Comparison of ENCODE assay signal across 1 cellular context in the genomic region with DNA sequence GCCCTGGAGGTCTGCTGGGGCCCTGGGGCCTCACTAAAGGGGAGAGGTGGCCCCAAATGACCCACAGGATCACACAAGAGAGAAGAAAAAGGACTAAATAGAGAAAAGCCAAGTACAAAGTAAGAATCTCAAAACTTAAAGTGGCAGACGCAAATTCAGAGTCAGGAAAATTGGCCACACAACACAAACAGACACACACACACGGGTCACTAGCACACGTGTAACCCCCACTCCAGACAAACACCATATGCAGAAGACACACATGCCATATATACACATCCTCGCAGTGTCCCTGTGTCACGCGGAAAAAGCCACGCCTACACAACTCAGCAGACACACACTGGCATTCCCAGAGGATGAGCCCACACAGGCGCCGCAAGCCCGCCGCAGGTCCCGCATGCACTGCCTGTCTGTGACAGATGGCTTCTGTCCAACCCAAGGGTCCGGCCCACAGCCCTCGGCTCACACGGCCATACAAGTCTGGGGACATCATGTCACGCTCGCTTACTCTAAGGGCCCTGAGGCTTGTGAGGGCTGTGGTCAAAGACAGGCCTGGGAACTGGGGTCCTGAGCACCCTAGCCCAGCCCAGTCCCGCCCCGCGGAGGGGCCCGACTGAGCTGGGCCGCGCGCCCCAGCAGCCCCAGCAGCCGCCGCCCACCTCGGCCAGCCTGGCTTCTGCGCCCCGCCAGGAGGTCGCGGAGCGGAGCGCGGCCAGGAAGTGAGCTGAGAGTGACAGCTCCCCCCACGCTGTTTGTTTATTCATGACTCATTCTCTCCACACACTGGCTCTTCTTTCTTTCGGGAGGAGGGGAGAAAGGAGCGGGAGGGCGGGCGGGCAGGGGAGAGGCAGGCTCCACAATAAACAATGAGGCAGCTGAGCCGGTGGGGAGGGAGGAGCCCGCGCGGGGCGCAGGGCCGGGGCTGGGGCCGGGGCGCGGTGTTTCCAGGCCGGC.
TF ChIP-seq lines count a peak whose summit lies in the region.

No MANE protein-coding gene starts in this region.

TF ChIP-seq in A549, 52 proteins besides CTCF, POLR2A, EP300 and RAD21 (continued from another document):
- TF ChIP-seq KDM5A (IDR thresholded peaks at IDR 0.05) (no peak), HOXA7 (CRISPR knock-in tag; IDR thresholded peaks at IDR 0.05) (peak; percentile 29; the same call in 1 of the 2 replicates), HOXB13 (CRISPR knock-in tag; IDR thresholded peaks at IDR 0.05; ENCODE audit: low read depth) (0 out of 2 replicates have a peak, but pooled peaks have one; percentile 13), ZNF302 (CRISPR knock-in tag; IDR thresholded peaks at IDR 0.05) (peak; percentile 65; the same call in 1 of the 2 replicates), JUN (IDR thresholded peaks at IDR 0.05) (peak; percentile 85 to 87; a peak in 3 of 5 replicates), EHF (CRISPR knock-in tag; IDR thresholded peaks at IDR 0.05) (peak; percentile 46; the same call in 1 of the 2 replicates)
- TF ChIP-seq, protein P1, sequence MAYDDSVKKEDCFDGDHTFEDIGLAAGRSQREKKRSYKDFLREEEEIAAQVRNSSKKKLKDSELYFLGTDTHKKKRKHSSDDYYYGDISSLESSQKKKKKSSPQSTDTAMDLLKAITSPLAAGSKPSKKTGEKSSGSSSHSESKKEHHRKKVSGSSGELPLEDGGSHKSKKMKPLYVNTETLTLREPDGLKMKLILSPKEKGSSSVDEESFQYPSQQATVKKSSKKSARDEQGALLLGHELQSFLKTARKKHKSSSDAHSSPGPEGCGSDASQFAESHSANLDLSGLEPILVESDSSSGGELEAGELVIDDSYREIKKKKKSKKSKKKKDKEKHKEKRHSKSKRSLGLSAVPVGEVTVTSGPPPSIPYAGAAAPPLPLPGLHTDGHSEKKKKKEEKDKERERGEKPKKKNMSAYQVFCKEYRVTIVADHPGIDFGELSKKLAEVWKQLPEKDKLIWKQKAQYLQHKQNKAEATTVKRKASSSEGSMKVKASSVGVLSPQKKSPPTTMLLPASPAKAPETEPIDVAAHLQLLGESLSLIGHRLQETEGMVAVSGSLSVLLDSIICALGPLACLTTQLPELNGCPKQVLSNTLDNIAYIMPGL (CRISPR knock-in tag; IDR thresholded peaks at IDR 0.05; ENCODE audit: borderline replicate concordance) = 0 out of 2 replicates have a peak, but pooled peaks have one; percentile 18
- TF ChIP-seq, protein P2, sequence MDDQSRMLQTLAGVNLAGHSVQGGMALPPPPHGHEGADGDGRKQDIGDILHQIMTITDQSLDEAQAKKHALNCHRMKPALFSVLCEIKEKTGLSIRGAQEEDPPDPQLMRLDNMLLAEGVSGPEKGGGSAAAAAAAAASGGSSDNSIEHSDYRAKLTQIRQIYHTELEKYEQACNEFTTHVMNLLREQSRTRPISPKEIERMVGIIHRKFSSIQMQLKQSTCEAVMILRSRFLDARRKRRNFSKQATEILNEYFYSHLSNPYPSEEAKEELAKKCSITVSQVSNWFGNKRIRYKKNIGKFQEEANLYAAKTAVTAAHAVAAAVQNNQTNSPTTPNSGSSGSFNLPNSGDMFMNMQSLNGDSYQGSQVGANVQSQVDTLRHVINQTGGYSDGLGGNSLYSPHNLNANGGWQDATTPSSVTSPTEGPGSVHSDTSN (IDR thresholded peaks at IDR 0.05) = peak; percentile 88
TF ChIP-seq in A549: peak in this region for 18.
